In genomic region chr12:125434936-125435443, GRCh38 we compare ENCODE assay signal across 13 cellular contexts.
A peak's percentile ranks its signal among the peaks of the same experiment; 100 is the strongest.
DNase-seq lines count a peak whose midpoint lies in the region; ATAC-seq, FAIRE-seq and TF ChIP-seq lines count a peak whose summit lies in the region.
"Had no signal": no experiment of that assay in that cellular context is flagged by ENCODE, and none has a peak within 500 bp of the region (broad histone marks: within the 10 kb centered on the region; RNA-seq: fewer than 3 reads in every experiment).

No MANE protein-coding gene starts in this region.

- peak overlapping the region; percentile 37; the same call in 1 of the 2 replicates for H2AFZ ChIP-seq in GM12878 (ENCODE audit: control insufficient read depth, low read depth, low read length)

- H3K36me3 ChIP-seq in GM12878 (ENCODE audit: control insufficient read depth in 2 of 2, insufficient read depth in 2 of 2, low read length in 1 of 2) (no peaks in the 10 kb centered on the region), H7 (replicated peaks; ENCODE audit: control insufficient read depth, insufficient read depth, low read length) (no peaks in the 10 kb centered on the region), endodermal cell (ENCODE audit: control insufficient read depth, insufficient read depth, low read length) (no peaks in the 10 kb centered on the region)
- H3K36me3 ChIP-seq: transverse colon had no signal

- no peak overlapping the region for H3K4me3 Mint-ChIP-seq in endodermal cell
- H3K4me3 Mint-ChIP-seq: central memory CD8-positive, alpha-beta T cell had no signal

- ATAC-seq in GM18861 (IDR thresholded peaks at IDR 0.05; ENCODE audit: unreplicated experiment) (peak; percentile 65), GM21447 (IDR thresholded peaks at IDR 0.05; ENCODE audit: unreplicated experiment) (peak; percentile 82), HG03025 (IDR thresholded peaks at IDR 0.05; ENCODE audit: low FRiP score, unreplicated experiment) (peak; percentile 77), GM12878 (peak; percentile 92)

- in situ Hi-C loops in GM12878 (cut with MboI), result loop anchor here (10.0 kb wide), 1 partner anchor 510 kb away; no protein-coding TSS in a partner anchor

- RAD21 ChIA-PET in GM12878 (lab: Charles Lee; ENCODE audit: unreplicated experiment), result interaction anchor here (0.8 to 2.3 kb wide), 3 partner anchors 25 to 595 kb away, joined by 3 to 27 read pairs (median 3); no protein-coding TSS in a partner anchor

- TF ChIP-seq CTCF in GM12878 (IDR thresholded peaks at IDR 0.05 in 2 of 3, conservative IDR thresholded peaks at IDR 0.05 in 1 of 3; ENCODE audit: control insufficient read depth in 2 of 3, extremely low read depth in 1 of 3, insufficient read depth in 1 of 3, low read depth in 3 of 3, low read length in 3 of 3) (no peak), endodermal cell (conservative IDR thresholded peaks at IDR 0.05) (no peak)

- H3K79me2 ChIP-seq in GM12878 (ENCODE audit: control insufficient read depth, insufficient read depth, low read length), result no peaks in the 10 kb centered on the region

- peaks cover 3% of the 10 kb centered on the region for H3K4me1 Mint-ChIP-seq in endodermal cell
- H3K4me1 Mint-ChIP-seq: central memory CD8-positive, alpha-beta T cell had no signal

- H3K9me3 ChIP-seq in GM12878 (replicated peaks; ENCODE audit: control insufficient read depth, insufficient read depth, low read length) (peaks cover 3% of the 10 kb centered on the region; the same call in 2 of the 3 replicates), endodermal cell (ENCODE audit: control insufficient read depth, low read length) (no peaks in the 10 kb centered on the region)
- H3K9me3 ChIP-seq: transverse colon had no signal

- intact Hi-C loops in GM12878 (cut with micrococcal nuclease; ENCODE audit: unreplicated experiment), result loop anchor here (1.0 kb wide), 1 partner anchor 29 kb away; no protein-coding TSS in a partner anchor

- no peaks in the 10 kb centered on the region for H4K20me1 ChIP-seq in GM12878 (ENCODE audit: control insufficient read depth, insufficient read depth)

- SMC1A ChIA-PET in GM12878 (lab: Charles Lee; ENCODE audit: uncharacterized antibody, unreplicated experiment), result interaction anchor here (1.1 to 2.5 kb wide), 3 partner anchors 29 to 38 kb away, joined by 5 to 13 read pairs (median 12); no protein-coding TSS in a partner anchor

- H3K9ac ChIP-seq in GM12878 (ENCODE audit: control insufficient read depth, insufficient read depth, low read length) (no peak overlapping the region), endodermal cell (ENCODE audit: extremely low read depth, low read length, poor library complexity, severe bottlenecking) (no peak overlapping the region)

- peak; percentile 73 to 90; a peak in 3 of 4 replicates for TF ChIP-seq EP300 in GM12878 (IDR thresholded peaks at IDR 0.05; ENCODE audit: borderline replicate concordance in 1 of 2, control insufficient read depth in 1 of 2, low read depth in 2 of 2, low read length in 2 of 2)

- H3K27ac Mint-ChIP-seq in endodermal cell, result no peak overlapping the region

- TF ChIP-seq RAD21 in GM12878 (IDR thresholded peaks at IDR 0.05; ENCODE audit: insufficient read depth, low read depth, low read length), result no peak

- DNase-seq in GM12878 (ENCODE audit: low read depth, low spot score), result peak; percentile 82
- DNase-seq in activated CD4-positive, alpha-beta T cell treated with anti-CD3 and anti-CD28 coated beads, Interleukin-2, amount 50 U/mL, for 4 hours, result no peak
- no peak for DNase-seq in stimulated activated CD4-positive, alpha-beta T cell treated with anti-CD3 and anti-CD28 coated beads, Interleukin-4, amount 100 ng/mL, for 4 hours
- no peak for DNase-seq in H7
- DNase-seq in endodermal cell, result no peak
- DNase-seq: activated CD4-positive, alpha-beta T cell treated with anti-CD3 and anti-CD28 coated beads for 48 hours; activated naive CD4-positive, alpha-beta T cell; NCI-H1417; transverse colon had no signal

- H3K27me3 ChIP-seq in GM12878 (replicated peaks in 1 of 2; ENCODE audit: control insufficient read depth in 2 of 2, insufficient read depth in 2 of 2, low read length in 1 of 2) (no peaks in the 10 kb centered on the region), H7 (ENCODE audit: control insufficient read depth, insufficient read depth, low read length) (no peaks in the 10 kb centered on the region), endodermal cell (ENCODE audit: control insufficient read depth, insufficient read depth, low read length, poor library complexity, severe bottlenecking) (peaks cover under 1% of the 10 kb centered on the region)
- H3K27me3 ChIP-seq: transverse colon had no signal

- H3K36me3 Mint-ChIP-seq in endodermal cell (ENCODE audit: low read depth), result peaks cover 1% of the 10 kb centered on the region

- CTCF ChIA-PET in GM12878 (lab: Yijun Ruan, JAX), result interaction anchor here (1.1 to 1.5 kb wide), 2 partner anchors 36 to 38 kb away, joined by 3 to 5 read pairs; no protein-coding TSS in a partner anchor

- H3K27ac ChIP-seq in GM12878 (ENCODE audit: control insufficient read depth, insufficient read depth) (peak overlapping the region; percentile 17; the same call in 1 of the 2 replicates), endodermal cell (ENCODE audit: low read depth, low read length) (no peak overlapping the region)
- H3K27ac ChIP-seq: transverse colon had no signal

- POLR2A ChIA-PET in GM12878 (lab: Charles Lee), result interaction anchor here (0.5 kb wide), 1 partner anchor 381 kb away, joined by 5 read pairs; no protein-coding TSS in a partner anchor

- H3K9me3 Mint-ChIP-seq in endodermal cell, result peaks cover 5% of the 10 kb centered on the region
- H3K9me3 Mint-ChIP-seq: central memory CD8-positive, alpha-beta T cell had no signal

- peak; percentile 52 for FAIRE-seq in GM12878 (lab: Jason Lieb, UNC)

- H3K4me2 ChIP-seq in GM12878 (ENCODE audit: control insufficient read depth, insufficient read depth), result peak overlapping the region; percentile 81

- no peak overlapping the region for H3K4me3 ChIP-seq in GM12878
- H3K4me3 ChIP-seq in H7 (ENCODE audit: insufficient read depth, low read depth, low read length), result no peak overlapping the region
- no peak overlapping the region for H3K4me3 ChIP-seq in endodermal cell (ENCODE audit: low read length)
- H3K4me3 ChIP-seq: transverse colon had no signal

- 2% methylated on average over 8 of the region's 8 CpGs for WGBS in GM12878 (ENCODE audit: insufficient coverage, insufficient replicate concordance, low lambda C conversion rate, missing lambda C conversion rate)
- 83 to 94% methylated on average over 5 to 8 of the region's 8 CpGs for WGBS in endodermal cell (ENCODE audit: insufficient coverage in 1 of 2, insufficient read length in 1 of 2), 2 experiments

- H3K4me1 ChIP-seq in GM12878 (ENCODE audit: control insufficient read depth, insufficient read depth, low read length), result peaks cover 11% of the 10 kb centered on the region
- H3K4me1 ChIP-seq in endodermal cell (ENCODE audit: control insufficient read depth, insufficient read depth, low read length), result no peaks in the 10 kb centered on the region
- H3K4me1 ChIP-seq: transverse colon had no signal

- BruUV-seq in GM12878 (replicated peaks; lab: Mats Ljungman, UMichigan), result no TSS peak

- no peak for TF ChIP-seq POLR2A in GM12878 (IDR thresholded peaks at IDR 0.05; ENCODE audit: low read depth, low read length)

- H3K27me3 Mint-ChIP-seq in endodermal cell (ENCODE audit: insufficient read depth), result peaks cover 11% of the 10 kb centered on the region

TF ChIP-seq in GM12878, 131 proteins besides CTCF, POLR2A, EP300 and RAD21 (continues in another document):
- TF ChIP-seq SKIL (IDR thresholded peaks at IDR 0.05; ENCODE audit: low read depth, poor library complexity, severe bottlenecking) (peak; percentile 87), KLF5 (IDR thresholded peaks at IDR 0.05; ENCODE audit: partially characterized antibody) (no peak), POLR2AphosphoS5 (IDR thresholded peaks at IDR 0.05; ENCODE audit: low read length) (no peak), CREB1 (IDR thresholded peaks at IDR 0.05; ENCODE audit: low read depth) (no peak; the same call in 1 of the 2 replicates)
- TF ChIP-seq, protein P1, sequence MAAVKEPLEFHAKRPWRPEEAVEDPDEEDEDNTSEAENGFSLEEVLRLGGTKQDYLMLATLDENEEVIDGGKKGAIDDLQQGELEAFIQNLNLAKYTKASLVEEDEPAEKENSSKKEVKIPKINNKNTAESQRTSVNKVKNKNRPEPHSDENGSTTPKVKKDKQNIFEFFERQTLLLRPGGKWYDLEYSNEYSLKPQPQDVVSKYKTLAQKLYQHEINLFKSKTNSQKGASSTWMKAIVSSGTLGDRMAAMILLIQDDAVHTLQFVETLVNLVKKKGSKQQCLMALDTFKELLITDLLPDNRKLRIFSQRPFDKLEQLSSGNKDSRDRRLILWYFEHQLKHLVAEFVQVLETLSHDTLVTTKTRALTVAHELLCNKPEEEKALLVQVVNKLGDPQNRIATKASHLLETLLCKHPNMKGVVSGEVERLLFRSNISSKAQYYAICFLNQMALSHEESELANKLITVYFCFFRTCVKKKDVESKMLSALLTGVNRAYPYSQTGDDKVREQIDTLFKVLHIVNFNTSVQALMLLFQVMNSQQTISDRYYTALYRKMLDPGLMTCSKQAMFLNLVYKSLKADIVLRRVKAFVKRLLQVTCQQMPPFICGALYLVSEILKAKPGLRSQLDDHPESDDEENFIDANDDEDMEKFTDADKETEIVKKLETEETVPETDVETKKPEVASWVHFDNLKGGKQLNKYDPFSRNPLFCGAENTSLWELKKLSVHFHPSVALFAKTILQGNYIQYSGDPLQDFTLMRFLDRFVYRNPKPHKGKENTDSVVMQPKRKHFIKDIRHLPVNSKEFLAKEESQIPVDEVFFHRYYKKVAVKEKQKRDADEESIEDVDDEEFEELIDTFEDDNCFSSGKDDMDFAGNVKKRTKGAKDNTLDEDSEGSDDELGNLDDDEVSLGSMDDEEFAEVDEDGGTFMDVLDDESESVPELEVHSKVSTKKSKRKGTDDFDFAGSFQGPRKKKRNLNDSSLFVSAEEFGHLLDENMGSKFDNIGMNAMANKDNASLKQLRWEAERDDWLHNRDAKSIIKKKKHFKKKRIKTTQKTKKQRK (IDR thresholded peaks at IDR 0.05; ENCODE audit: low read depth, low read length), result no peak
